8 cellular contexts compared by ENCODE assay signal in the genomic region with DNA sequence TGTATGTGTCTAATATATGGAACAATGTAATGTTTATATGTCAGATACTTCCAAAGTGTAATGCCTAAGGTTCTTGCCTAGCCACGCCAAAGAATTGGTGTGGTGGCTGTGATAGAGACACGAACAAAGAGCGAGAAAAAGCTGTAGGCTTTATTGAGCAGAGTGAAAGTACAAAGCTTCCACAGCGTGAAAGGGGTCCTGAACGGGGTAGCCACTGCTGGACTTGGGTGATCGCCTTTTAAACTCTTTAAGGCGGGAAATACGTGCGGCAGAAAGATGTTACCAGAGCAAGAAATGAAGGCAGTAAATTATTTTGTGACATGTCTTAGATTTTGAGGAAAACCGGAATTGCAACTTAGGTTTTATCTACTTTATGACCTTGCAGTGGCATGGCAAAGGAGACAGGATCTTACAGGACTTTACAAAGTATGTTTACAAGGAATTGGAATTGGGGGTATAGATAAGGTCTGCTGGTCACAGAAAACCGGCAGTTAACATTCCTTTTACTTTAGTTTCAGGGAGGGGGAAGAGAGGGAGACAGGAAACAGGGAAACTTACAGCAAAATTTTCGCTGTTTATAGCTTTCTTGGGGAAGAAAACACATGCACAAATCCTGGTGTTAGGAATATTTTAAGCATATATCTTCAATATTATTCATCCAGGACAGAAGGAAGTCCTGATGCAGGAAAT.
DNase-seq lines count a peak whose midpoint lies in the region; ATAC-seq, FAIRE-seq and TF ChIP-seq lines count a peak whose summit lies in the region.
"Not testable (repeated sequence)": the region's sequence is repeated elsewhere in the genome, so short reads cannot be mapped to it uniquely, and the experiment has no call there.

No MANE protein-coding gene starts in this region.

- H3K4me3 ChIP-seq in SK-N-SH (ENCODE audit: low read depth in 2 of 2, low read length in 1 of 2); iPS-20b (ENCODE audit: low read length); mesendoderm (ENCODE audit: low read length); pancreas; transverse colon: not testable (repeated sequence)
- H3K4me3 ChIP-seq in endothelial cell of umbilical vein (replicated peaks in 1 of 3; ENCODE audit: insufficient read depth in 1 of 3, low read depth in 1 of 3, low read length in 3 of 3) = peak overlapping the region in 1 of 3 experiments; percentile 33

- intact Hi-C loops in endothelial cell of umbilical vein (cut with micrococcal nuclease) = loop anchor here (1.0 to 10.0 kb wide), 3 partner anchors 36 to 1468 kb away; no protein-coding TSS in a partner anchor
- intact Hi-C loops in pancreas (cut with DNase I); transverse colon (cut with DNase I; ENCODE audit: low total_unique reads): not testable (repeated sequence)

- H3K79me2 ChIP-seq in SK-N-SH (ENCODE audit: insufficient read depth); endothelial cell of umbilical vein (ENCODE audit: control insufficient read depth, insufficient read depth, low read length); mesendoderm (ENCODE audit: control insufficient read depth, insufficient read depth, low read length): not testable (repeated sequence)

- CTCF ChIA-PET in SK-N-SH (lab: Yijun Ruan, JAX) = not testable (repeated sequence)
- CTCF ChIA-PET in endothelial cell of umbilical vein (lab: Charles Lee) = interaction anchor here (1.0 to 1.4 kb wide), 2 partner anchors 9 to 155 kb away, joined by 3 to 4 read pairs; no protein-coding TSS in a partner anchor

- not testable (repeated sequence) for H2BK15ac ChIP-seq in mesendoderm (replicated peaks; ENCODE audit: low read depth)

- not testable (repeated sequence) for H3K27ac ChIP-seq in SK-N-SH (ENCODE audit: low read depth in 2 of 2, low read length in 1 of 2); iPS-20b (ENCODE audit: low read length); mesendoderm (ENCODE audit: low read depth, low read length)
- H3K27ac ChIP-seq in endothelial cell of umbilical vein (ENCODE audit: insufficient read depth, low read depth, low read length) (peak overlapping the region; percentile 81), pancreas (peak overlapping the region in 3 of 4 donors; percentile 64 to 85 (median 84)), transverse colon (peak overlapping the region; percentile 44 to 64 (median 54))

- H3K4ac ChIP-seq in mesendoderm (ENCODE audit: low read depth, low read length) = not testable (repeated sequence)

- H4K8ac ChIP-seq in mesendoderm (ENCODE audit: low read depth, low read length) = not testable (repeated sequence)

- WGBS in SK-N-SH (ENCODE audit: low lambda C conversion rate) = 50% methylated on average over 12 of the region's 12 CpGs
- no CpG with 5 or more reads among the region's 12 CpGs for WGBS in mesendoderm (ENCODE audit: extremely low coverage, insufficient coverage, low lambda C conversion rate)
- WGBS in pancreas, 2 donors = 28 to 30% methylated on average over 12 of the region's 12 CpGs
- 41 to 53% methylated on average over 12 of the region's 12 CpGs for WGBS in transverse colon (ENCODE audit: low coverage in 1 of 2), 2 donors

- H3F3A ChIP-seq in SK-N-SH (replicated peaks; ENCODE audit: insufficient read depth) = not testable (repeated sequence)

- POLR2A ChIA-PET in SK-N-SH (lab: Yijun Ruan, JAX); endothelial cell of umbilical vein (lab: Charles Lee): not testable (repeated sequence)

- peak; percentile 23 for DNase-seq in Caki2 (ENCODE audit: low read depth)
- peak; percentile 21 for DNase-seq in HT1080 (ENCODE audit: low read depth)
- DNase-seq in SK-N-SH, pancreas, transverse colon: not testable (repeated sequence)
- peak; percentile 66 for DNase-seq in endothelial cell of umbilical vein (ENCODE audit: low read depth, low spot score)
- peak; percentile 45 for DNase-seq in mesendoderm

- peak; percentile 39 for TF ChIP-seq POLR2A in endothelial cell of umbilical vein (IDR thresholded peaks at IDR 0.05; ENCODE audit: low read depth, low read length)
- not testable (repeated sequence) for TF ChIP-seq POLR2A in transverse colon (IDR thresholded peaks at IDR 0.05)

- H3K9me2 ChIP-seq in SK-N-SH = not testable (repeated sequence)

- dilution Hi-C loops in endothelial cell of umbilical vein (cut with MboI; ENCODE audit: extremely low pct_ligation_motif_present, low sequenced_read_pairs) = not testable (repeated sequence)

- not testable (repeated sequence) for H4K20me1 ChIP-seq in SK-N-SH (ENCODE audit: insufficient read depth); endothelial cell of umbilical vein (replicated peaks; ENCODE audit: control insufficient read depth, extremely low read depth, insufficient read depth, low read length)

- H3K36me3 ChIP-seq in SK-N-SH (replicated peaks in 1 of 2; ENCODE audit: control insufficient read depth in 1 of 2, insufficient read depth in 2 of 2, low read length in 1 of 2); endothelial cell of umbilical vein (ENCODE audit: control insufficient read depth in 2 of 2, extremely low read depth in 1 of 2, insufficient read depth in 2 of 2, low read length in 2 of 2); iPS-20b (ENCODE audit: insufficient read depth, low read depth, low read length); mesendoderm (ENCODE audit: control insufficient read depth, insufficient read depth, low read length); pancreas; transverse colon: not testable (repeated sequence)

- not testable (repeated sequence) for H3K4me2 ChIP-seq in SK-N-SH; mesendoderm (ENCODE audit: low read length)
- H3K4me2 ChIP-seq in endothelial cell of umbilical vein (ENCODE audit: insufficient read depth, low read length) = peak overlapping the region; percentile 78

- H3K4me1 ChIP-seq in SK-N-SH (ENCODE audit: control insufficient read depth in 1 of 2, insufficient read depth in 2 of 2, low read depth in 1 of 2, low read length in 1 of 2); mesendoderm (ENCODE audit: control insufficient read depth, low read depth, low read length): not testable (repeated sequence)
- H3K4me1 ChIP-seq in endothelial cell of umbilical vein (ENCODE audit: control insufficient read depth, extremely low read depth, insufficient read depth, low read length) = peaks cover 22% of the 10 kb centered on the region
- peaks cover 31% of the 10 kb centered on the region for H3K4me1 ChIP-seq in iPS-20b (ENCODE audit: insufficient read depth, low read length)
- peaks cover 5 to 30% (median 24%) of the 10 kb centered on the region in 3 donors for H3K4me1 ChIP-seq in pancreas
- peaks cover 0 to 24% (median 10%) of the 10 kb centered on the region in 4 donors for H3K4me1 ChIP-seq in transverse colon

- not testable (repeated sequence) for H3K23ac ChIP-seq in mesendoderm (ENCODE audit: low read length)

- H4K5ac ChIP-seq in mesendoderm (ENCODE audit: low read length) = not testable (repeated sequence)

- H2AFZ ChIP-seq in SK-N-SH (ENCODE audit: low read depth) (peak overlapping the region; percentile 78), endothelial cell of umbilical vein (ENCODE audit: low read depth, low read length) (peak overlapping the region; percentile 71)

- in situ Hi-C loops in Caki2 (cut with HindIII; ENCODE audit: low pct_unique_long_range_greater_than_20kb, low sequenced_read_pairs); transverse colon (cut with MboI; ENCODE audit: low pct_ligation_motif_present in 1 of 4, low pct_unique_long_range_greater_than_20kb in 1 of 4, low sequenced_read_pairs in 3 of 4): not testable (repeated sequence)

- not testable (repeated sequence) for H3K56ac ChIP-seq in mesendoderm (ENCODE audit: low read length)

- H3K9me3 ChIP-seq in SK-N-SH; endothelial cell of umbilical vein (replicated peaks; ENCODE audit: control insufficient read depth, insufficient read depth, low read length); iPS-20b (ENCODE audit: insufficient read depth, low read depth, low read length); pancreas; transverse colon: not testable (repeated sequence)

- not testable (repeated sequence) for H3K79me1 ChIP-seq in mesendoderm (ENCODE audit: low read length)

- not testable (repeated sequence) for H3K27me3 ChIP-seq in SK-N-SH (ENCODE audit: insufficient read depth); endothelial cell of umbilical vein (ENCODE audit: control insufficient read depth in 2 of 2, insufficient read depth in 2 of 2, low read length in 2 of 2); iPS-20b (ENCODE audit: insufficient read depth, low read length); mesendoderm (ENCODE audit: insufficient read depth, low read length, poor library complexity); pancreas; transverse colon

- not testable (repeated sequence) for TF ChIP-seq RAD21 in SK-N-SH (IDR thresholded peaks at IDR 0.05; ENCODE audit: low read length)

- not testable (repeated sequence) for FAIRE-seq in endothelial cell of umbilical vein (lab: Jason Lieb, UNC); pancreas (lab: Jason Lieb, UNC)

- not testable (repeated sequence) for H2BK5ac ChIP-seq in mesendoderm (ENCODE audit: low read length)

- BruUV-seq in endothelial cell of umbilical vein (replicated peaks; lab: Mats Ljungman, UMichigan) = TSS peak; percentile 80

- peak; percentile 43 to 60 (median 48) for ATAC-seq in pancreas

- not testable (repeated sequence) for H3K9ac ChIP-seq in SK-N-SH; endothelial cell of umbilical vein (replicated peaks; ENCODE audit: extremely low read depth, insufficient read depth, low read length); mesendoderm (ENCODE audit: low read length)
- 0 out of 2 replicates have a peak overlapping the region, but pooled peaks have one; percentile 5 for H3K9ac ChIP-seq in iPS-20b (ENCODE audit: low read depth, low read length)

- not testable (repeated sequence) for H2AK5ac ChIP-seq in mesendoderm (ENCODE audit: low read length)

- not testable (repeated sequence) for TF ChIP-seq CTCF in SK-N-SH (IDR thresholded peaks at IDR 0.05); endothelial cell of umbilical vein (IDR thresholded peaks at IDR 0.05; ENCODE audit: extremely low read depth in 1 of 2, insufficient read depth in 1 of 2, low read depth in 1 of 2, low read length in 2 of 2); pancreas (IDR thresholded peaks at IDR 0.05); transverse colon (IDR thresholded peaks at IDR 0.05)

- H3K9me1 ChIP-seq in endothelial cell of umbilical vein (replicated peaks; ENCODE audit: control insufficient read depth, extremely low read depth, insufficient read depth, low read length) = not testable (repeated sequence)

- H2BK120ac ChIP-seq in mesendoderm (ENCODE audit: low read depth, low read length) = peak overlapping the region; percentile 45

- not testable (repeated sequence) for TF ChIP-seq EP300 in SK-N-SH (IDR thresholded peaks at IDR 0.05; ENCODE audit: borderline replicate concordance in 1 of 2, low read depth in 1 of 2, low read length in 1 of 2); transverse colon (IDR thresholded peaks at IDR 0.05; ENCODE audit: low read depth)

- peak overlapping the region; percentile 68 for H3K18ac ChIP-seq in mesendoderm (ENCODE audit: low read length)
